ENCODE assay signal across 38 cellular contexts in the genomic region with DNA sequence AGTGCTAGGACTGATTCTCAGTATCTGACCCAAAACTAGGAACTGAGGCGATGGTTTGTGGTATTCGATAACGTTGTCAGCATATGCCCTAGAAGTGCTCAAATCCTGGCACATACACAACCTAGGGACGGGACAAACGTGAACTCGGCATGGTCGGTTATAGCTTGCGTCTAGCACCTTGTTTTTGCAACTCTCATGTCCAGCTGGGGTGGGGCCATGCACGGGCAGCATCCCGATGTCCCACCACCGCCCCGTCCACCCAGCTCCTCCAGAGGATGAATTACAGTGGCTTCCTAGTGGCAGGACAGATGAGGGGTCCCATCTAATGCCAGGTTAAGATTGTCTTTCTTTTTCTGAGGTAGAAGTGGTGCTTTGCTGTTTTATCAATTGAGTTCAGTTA. TPM values are rescaled to one million over a fixed set of nuclear protein-coding genes. Genes with fewer than 3 reads are reported as not detected.
"Had no signal": no experiment of that assay in that cellular context is flagged by ENCODE, and none has a peak within 500 bp of the region (broad histone marks: within the 10 kb centered on the region; RNA-seq: fewer than 3 reads in every experiment).

No MANE protein-coding gene starts in this region.

- ATAC-seq: activated CD4-positive, alpha-beta T cell treated with anti-CD3 and anti-CD28 coated beads for 36 hours; activated CD4-positive, CD25-positive, alpha-beta regulatory T cell treated with anti-CD3 and anti-CD28 coated beads, Interleukin-2, amount 50 U/mL, for 24 hours; activated CD8-positive, alpha-beta memory T cell treated with anti-CD3 and anti-CD28 coated beads, Interleukin-2, amount 10 ng/mL, durations not matched to agents 7 days and 5 days; activated CD8-positive, alpha-beta T cell treated with anti-CD3 and anti-CD28 coated beads, Interleukin-2, amount 10 ng/mL, durations not matched to agents 7 days and 5 days; activated naive CD4-positive, alpha-beta T cell treated with anti-CD3 and anti-CD28 coated beads, Interleukin-2, amount 50 U/mL, for 72 hours; body of pancreas; WTC11 had no signal

- H3K27ac Mint-ChIP-seq: activated CD4-positive, alpha-beta memory T cell treated with anti-CD3 and anti-CD28 coated beads, Interleukin-2, amount 10 ng/mL, durations not matched to agents 7 days and 5 days; activated CD4-positive, alpha-beta T cell treated with anti-CD3 and anti-CD28 coated beads for 36 hours; activated CD4-positive, alpha-beta T cell treated with anti-CD3 and anti-CD28 coated beads, Interleukin-2, amount 10 ng/mL, durations not matched to agents 7 days and 5 days; activated CD8-positive, alpha-beta memory T cell treated with anti-CD3 and anti-CD28 coated beads, Interleukin-2, amount 10 ng/mL, durations not matched to agents 7 days and 5 days; activated CD8-positive, alpha-beta T cell treated with anti-CD3 and anti-CD28 coated beads, Interleukin-2, amount 10 ng/mL, durations not matched to agents 7 days and 5 days; activated naive CD4-positive, alpha-beta T cell treated with anti-CD3 and anti-CD28 coated beads for 36 hours; activated naive CD4-positive, alpha-beta T cell treated with anti-CD3 and anti-CD28 coated beads, Interleukin-2, amount 50 U/mL, for 72 hours; activated naive CD8-positive, alpha-beta T cell treated with anti-CD3 and anti-CD28 coated beads for 36 hours; activated T-cell treated with anti-CD3 and anti-CD28 coated beads, Interleukin-2, amount 50 U/mL, for 24 hours; activated T-helper 2 cell treated with anti-CD3 and anti-CD28 coated beads, Interferon-gamma antibody, Interleukin-2, Interleukin-4, amounts not matched to agents 10 μg/mL and 5 μg/mL and 100 μg/mL, durations not matched to agents 14 hours and 24 hours and 36 hours; T-helper 1 cell treated with Interleukin-12 subunit alpha and Interleukin-12 subunit beta and Interleukin-4 antibody, amounts not matched to agents 30 μg/mL and 1 μg/mL, for 36 hours; T-helper 2 cell treated with Interferon-gamma antibody and Interleukin-4, amounts not matched to agents 5 μg/mL and 100 μg/mL, for 36 hours; WTC11 had no signal

- H3K27me3 Mint-ChIP-seq: activated CD4-positive, alpha-beta memory T cell treated with anti-CD3 and anti-CD28 coated beads, Interleukin-2, amount 10 ng/mL, durations not matched to agents 7 days and 5 days; activated CD4-positive, alpha-beta T cell treated with anti-CD3 and anti-CD28 coated beads for 36 hours; activated CD4-positive, alpha-beta T cell treated with anti-CD3 and anti-CD28 coated beads, Interleukin-2, amount 10 ng/mL, durations not matched to agents 7 days and 5 days; activated CD8-positive, alpha-beta memory T cell treated with anti-CD3 and anti-CD28 coated beads, Interleukin-2, amount 10 ng/mL, durations not matched to agents 7 days and 5 days; activated naive CD8-positive, alpha-beta T cell treated with anti-CD3 and anti-CD28 coated beads for 36 hours; activated T-cell treated with anti-CD3 and anti-CD28 coated beads, Interleukin-2, amount 50 U/mL, for 24 hours had no signal

- DNase-seq: activated CD4-positive, alpha-beta memory T cell treated with anti-CD3 and anti-CD28 coated beads, Interleukin-2, amount 10 ng/mL, durations not matched to agents 7 days and 5 days; activated CD4-positive, alpha-beta T cell treated with anti-CD3 and anti-CD28 coated beads for 1 hour; activated CD4-positive, alpha-beta T cell treated with anti-CD3 and anti-CD28 coated beads for 36 hours; activated CD4-positive, alpha-beta T cell treated with anti-CD3 and anti-CD28 coated beads for 48 hours; activated CD4-positive, alpha-beta T cell treated with anti-CD3 and anti-CD28 coated beads, Interleukin-2, amount 10 ng/mL, durations not matched to agents 7 days and 5 days; activated CD4-positive, alpha-beta T cell treated with anti-CD3 and anti-CD28 coated beads, Interleukin-2, amount 50 U/mL, for 48 hours; activated CD4-positive, CD25-positive, alpha-beta regulatory T cell; activated CD8-positive, alpha-beta memory T cell treated with anti-CD3 and anti-CD28 coated beads for 24 hours; activated CD8-positive, alpha-beta memory T cell treated with anti-CD3 and anti-CD28 coated beads, Interleukin-2, amount 10 ng/mL, durations not matched to agents 7 days and 5 days; activated CD8-positive, alpha-beta memory T cell treated with anti-CD3 and anti-CD28 coated beads, Interleukin-2, amount 50 U/mL, for 48 hours; activated CD8-positive, alpha-beta T cell treated with anti-CD3 and anti-CD28 coated beads, Interleukin-2, amount 10 ng/mL, durations not matched to agents 7 days and 5 days; activated effector memory CD4-positive, alpha-beta T cell treated with Interleukin-2 at 50 U/mL for 16 hours; activated gamma-delta T cell; activated naive CD4-positive, alpha-beta T cell treated with anti-CD3 and anti-CD28 coated beads for 36 hours; activated naive CD4-positive, alpha-beta T cell treated with anti-CD3 and anti-CD28 coated beads, Interleukin-2, amount 50 U/mL, for 16 hours; activated naive CD8-positive, alpha-beta T cell treated with anti-CD3 and anti-CD28 coated beads for 36 hours; activated T-cell treated with anti-CD3 and anti-CD28 coated beads, Interleukin-2, amount 50 U/mL, for 24 hours; activated T-cell treated with anti-CD3 and anti-CD28 coated beads, Interleukin-2, amount 50 U/mL, for 48 hours; adrenal gland; amniotic stem cell; aorta; body of pancreas; brain microvascular endothelial cell; central memory CD4-positive, alpha-beta T cell; T-helper 1 cell; T-helper 2 cell; T-helper 9 cell; WERI-Rb-1 had no signal

- H3K4me3 ChIP-seq: adrenal gland, body of pancreas, breast epithelium had no signal

- H3K4me3 Mint-ChIP-seq: activated CD4-positive, alpha-beta memory T cell treated with anti-CD3 and anti-CD28 coated beads, Interleukin-2, amount 10 ng/mL, durations not matched to agents 7 days and 5 days; activated CD4-positive, alpha-beta T cell treated with anti-CD3 and anti-CD28 coated beads for 36 hours; activated CD4-positive, alpha-beta T cell treated with anti-CD3 and anti-CD28 coated beads, Interleukin-2, amount 10 ng/mL, durations not matched to agents 7 days and 5 days; activated CD8-positive, alpha-beta memory T cell treated with anti-CD3 and anti-CD28 coated beads, Interleukin-2, amount 10 ng/mL, durations not matched to agents 7 days and 5 days; activated CD8-positive, alpha-beta T cell treated with anti-CD3 and anti-CD28 coated beads, Interleukin-2, amount 10 ng/mL, durations not matched to agents 7 days and 5 days; activated naive CD4-positive, alpha-beta T cell treated with anti-CD3 and anti-CD28 coated beads for 36 hours; activated naive CD8-positive, alpha-beta T cell treated with anti-CD3 and anti-CD28 coated beads for 36 hours; activated T-cell treated with anti-CD3 and anti-CD28 coated beads, Interleukin-2, amount 50 U/mL, for 24 hours; T-helper 1 cell treated with Interleukin-12 subunit alpha and Interleukin-12 subunit beta and Interleukin-4 antibody, amounts not matched to agents 30 μg/mL and 1 μg/mL, for 36 hours; T-helper 2 cell treated with Interferon-gamma antibody and Interleukin-4, amounts not matched to agents 5 μg/mL and 100 μg/mL, for 36 hours; WTC11 had no signal

- H3K4me1 Mint-ChIP-seq: activated CD4-positive, alpha-beta memory T cell treated with anti-CD3 and anti-CD28 coated beads, Interleukin-2, amount 10 ng/mL, durations not matched to agents 7 days and 5 days; activated CD4-positive, alpha-beta T cell treated with anti-CD3 and anti-CD28 coated beads, Interleukin-2, amount 10 ng/mL, durations not matched to agents 7 days and 5 days had no signal

- H3K9me3 Mint-ChIP-seq: activated naive CD4-positive, alpha-beta T cell treated with anti-CD3 and anti-CD28 coated beads for 36 hours; activated naive CD8-positive, alpha-beta T cell treated with anti-CD3 and anti-CD28 coated beads for 36 hours; activated T-cell treated with anti-CD3 and anti-CD28 coated beads, Interleukin-2, amount 50 U/mL, for 24 hours had no signal

- H3K27me3 ChIP-seq: adrenal gland, body of pancreas, brain microvascular endothelial cell, breast epithelium had no signal

- H3K36me3 ChIP-seq: adrenal gland, brain microvascular endothelial cell, breast epithelium, WERI-Rb-1 had no signal

- H3K36me3 Mint-ChIP-seq: activated naive CD8-positive, alpha-beta T cell treated with anti-CD3 and anti-CD28 coated beads for 36 hours had no signal

RNA-seq across cellular contexts. Expression of gene PROP1, which starts 31.6 kb away (rescaled TPM):
- total RNA-seq: activated CD4-positive, alpha-beta memory T cell treated with anti-CD3 and anti-CD28 coated beads, Interleukin-2, amount 10 ng/mL, durations not matched to agents 7 days and 5 days; activated CD4-positive, alpha-beta T cell treated with anti-CD3 and anti-CD28 coated beads for 36 hours; activated CD4-positive, alpha-beta T cell treated with anti-CD3 and anti-CD28 coated beads, Interleukin-2, amount 10 ng/mL, durations not matched to agents 7 days and 5 days; activated CD8-positive, alpha-beta memory T cell treated with anti-CD3 and anti-CD28 coated beads, Interleukin-2, amount 10 ng/mL, durations not matched to agents 7 days and 5 days; activated CD8-positive, alpha-beta T cell treated with anti-CD3 and anti-CD28 coated beads, Interleukin-2, amount 10 ng/mL, durations not matched to agents 7 days and 5 days; activated naive CD4-positive, alpha-beta T cell treated with anti-CD3 and anti-CD28 coated beads for 36 hours; activated naive CD4-positive, alpha-beta T cell treated with anti-CD3 and anti-CD28 coated beads, Interleukin-2, amount 50 U/mL, for 72 hours; activated naive CD8-positive, alpha-beta T cell treated with anti-CD3 and anti-CD28 coated beads for 36 hours; activated T-helper 2 cell treated with anti-CD3 and anti-CD28 coated beads, Interferon-gamma antibody, Interleukin-2, Interleukin-4, amounts not matched to agents 10 μg/mL and 5 μg/mL and 100 μg/mL, durations not matched to agents 14 hours and 24 hours and 36 hours; adrenal gland; aorta; astrocyte; body of pancreas; breast epithelium; cardiac septum; cerebellum; WTC11 had no signal
